In the genomic region with DNA sequence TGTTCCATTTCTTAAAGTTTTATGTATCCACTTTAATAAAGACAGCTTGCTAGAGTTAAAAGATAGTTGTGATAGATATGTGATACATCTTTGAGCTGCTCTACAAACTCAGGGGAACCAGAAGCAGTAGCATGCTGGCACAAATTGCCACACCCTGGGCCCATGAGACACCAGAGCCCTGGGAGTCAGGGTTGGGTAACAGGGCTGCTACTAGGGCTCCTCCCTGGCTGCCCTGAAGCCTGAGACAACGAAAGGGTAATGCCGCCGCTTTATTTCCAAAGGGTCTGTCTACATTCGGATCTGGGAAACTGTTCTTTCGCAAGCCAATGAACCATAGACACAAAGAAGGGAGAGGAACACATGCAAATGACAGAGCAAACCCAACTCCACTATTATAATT, we compare ENCODE assay signal across 16 cellular contexts. TPM values are rescaled to one million over a fixed set of nuclear protein-coding genes. Genes with fewer than 3 reads are reported as not detected.
DNase-seq lines count a peak whose midpoint lies in the region; FAIRE-seq and TF ChIP-seq lines count a peak whose summit lies in the region.
"Had no signal": no experiment of that assay in that cellular context is flagged by ENCODE, and none has a peak within 500 bp of the region (broad histone marks: within the 10 kb centered on the region; RNA-seq: fewer than 3 reads in every experiment).

No MANE protein-coding gene starts in this region.

- no peaks in the 10 kb centered on the region for H3K4me1 ChIP-seq in breast epithelium
- H3K4me1 ChIP-seq in suprapubic skin = peaks cover 48% of the 10 kb centered on the region
- H3K4me1 ChIP-seq: BE2C, Caco-2 had no signal

- CTCF ChIA-PET in MCF 10A (lab: Yijun Ruan, JAX) = interaction anchor here (0.6 to 10.1 kb wide), 20 partner anchors 8 to 556 kb away, joined by 3 to 387 read pairs (median 9); a partner anchor contains a TSS

- H3K9me3 Mint-ChIP-seq in MCF 10A (ENCODE audit: unreplicated experiment) = no peaks in the 10 kb centered on the region
- H3K9me3 Mint-ChIP-seq in activated T-cell treated with anti-CD3 and anti-CD28 coated beads, Interleukin-2, amount 50 U/mL, for 24 hours = no peaks in the 10 kb centered on the region
- H3K9me3 Mint-ChIP-seq: activated naive CD8-positive, alpha-beta T cell treated with anti-CD3 and anti-CD28 coated beads, Interleukin-2, amount 10 ng/mL, durations not matched to agents 7 days and 5 days; activated T-helper 2 cell treated with anti-CD3 and anti-CD28 coated beads, Interferon-gamma antibody, Interleukin-2, Interleukin-4, amounts not matched to agents 10 μg/mL and 5 μg/mL and 100 μg/mL, durations not matched to agents 14 hours and 24 hours and 36 hours; stimulated activated naive CD8-positive, alpha-beta T cell treated with anti-CD3 and anti-CD28 coated beads, Interleukin-15, amount 100 ng/mL, for 72 hours had no signal

- TF ChIP-seq POLR2A in breast epithelium (IDR thresholded peaks at IDR 0.05) (no peak), suprapubic skin (IDR thresholded peaks at IDR 0.05) (no peak)

- no peak for TF ChIP-seq EP300 in suprapubic skin (IDR thresholded peaks at IDR 0.05)

- H3K4me1 Mint-ChIP-seq in MCF 10A (ENCODE audit: insufficient read depth, unreplicated experiment) = peaks cover 58% of the 10 kb centered on the region
- peaks cover 5% of the 10 kb centered on the region for H3K4me1 Mint-ChIP-seq in activated T-cell treated with anti-CD3 and anti-CD28 coated beads, Interleukin-2, amount 50 U/mL, for 24 hours (ENCODE audit: low read depth)

- no TSS peak for BruUV-seq in MCF 10A (replicated peaks; lab: Mats Ljungman, UMichigan)

- H3K36me3 ChIP-seq in breast epithelium (no peaks in the 10 kb centered on the region), suprapubic skin (no peaks in the 10 kb centered on the region)
- H3K36me3 ChIP-seq: BE2C, esophagus muscularis mucosa, upper lobe of left lung had no signal

- no peaks in the 10 kb centered on the region for H3K27me3 Mint-ChIP-seq in MCF 10A (ENCODE audit: insufficient read depth, unreplicated experiment)
- peaks cover 17% of the 10 kb centered on the region for H3K27me3 Mint-ChIP-seq in activated T-cell treated with anti-CD3 and anti-CD28 coated beads, Interleukin-2, amount 50 U/mL, for 24 hours

- peak overlapping the region; percentile 67 for H3K27ac Mint-ChIP-seq in MCF 10A (ENCODE audit: low read depth, unreplicated experiment)
- no peak overlapping the region for H3K27ac Mint-ChIP-seq in activated T-cell treated with anti-CD3 and anti-CD28 coated beads, Interleukin-2, amount 50 U/mL, for 24 hours
- H3K27ac Mint-ChIP-seq: activated CD4-positive, alpha-beta T cell treated with anti-CD3 and anti-CD28 coated beads for 36 hours; activated naive CD8-positive, alpha-beta T cell treated with anti-CD3 and anti-CD28 coated beads, Interleukin-2, amount 10 ng/mL, durations not matched to agents 7 days and 5 days; activated T-helper 2 cell treated with anti-CD3 and anti-CD28 coated beads, Interferon-gamma antibody, Interleukin-2, Interleukin-4, amounts not matched to agents 10 μg/mL and 5 μg/mL and 100 μg/mL, durations not matched to agents 14 hours and 24 hours and 36 hours had no signal

- no peak for FAIRE-seq in D721Med (lab: Jason Lieb, UNC)

- H3K4me3 Mint-ChIP-seq in MCF 10A (ENCODE audit: unreplicated experiment) = peak overlapping the region; percentile 59
- H3K4me3 Mint-ChIP-seq in activated T-cell treated with anti-CD3 and anti-CD28 coated beads, Interleukin-2, amount 50 U/mL, for 24 hours = no peak overlapping the region
- H3K4me3 Mint-ChIP-seq: activated CD4-positive, alpha-beta T cell treated with anti-CD3 and anti-CD28 coated beads for 36 hours; activated naive CD8-positive, alpha-beta T cell treated with anti-CD3 and anti-CD28 coated beads, Interleukin-2, amount 10 ng/mL, durations not matched to agents 7 days and 5 days; stimulated activated naive CD8-positive, alpha-beta T cell treated with anti-CD3 and anti-CD28 coated beads, Interleukin-15, amount 100 ng/mL, for 72 hours had no signal

- POLR2A ChIA-PET in MCF 10A (lab: Yijun Ruan, JAX) = interaction anchor here (1.0 to 8.9 kb wide), 7 partner anchors 18 to 150 kb away, joined by 3 to 344 read pairs (median 8); no protein-coding TSS in a partner anchor

- WGBS in suprapubic skin = 33% methylated on average over 5 of the region's 5 CpGs

- no peaks in the 10 kb centered on the region for H3K36me3 Mint-ChIP-seq in MCF 10A (ENCODE audit: insufficient read depth, unreplicated experiment)
- no peaks in the 10 kb centered on the region for H3K36me3 Mint-ChIP-seq in activated T-cell treated with anti-CD3 and anti-CD28 coated beads, Interleukin-2, amount 50 U/mL, for 24 hours (ENCODE audit: low read depth)
- H3K36me3 Mint-ChIP-seq: activated naive CD8-positive, alpha-beta T cell treated with anti-CD3 and anti-CD28 coated beads, Interleukin-2, amount 10 ng/mL, durations not matched to agents 7 days and 5 days had no signal

- H3K9me3 ChIP-seq in breast epithelium (no peaks in the 10 kb centered on the region), suprapubic skin (no peaks in the 10 kb centered on the region)
- H3K9me3 ChIP-seq: BE2C, Caco-2, esophagus muscularis mucosa, upper lobe of left lung had no signal

- DNase-seq in MCF 10A (ENCODE audit: unreplicated experiment) (peak; percentile 92), breast epithelium (ENCODE audit: low spot score in 2 of 2) (no peak), SIG-M5 (lab: John Stamatoyannopoulos, UW) (peak; percentile 47), fibroblast of gingiva (ENCODE audit: low read depth) (peak; percentile 14), suprapubic skin (ENCODE audit: low spot score in 2 of 2) (no peak), kidney tubule cell (ENCODE audit: low spot score) (no peak), D721Med (ENCODE audit: insufficient read length, low spot score) (no peak)
- no peak for DNase-seq in activated T-cell treated with anti-CD3 and anti-CD28 coated beads, Interleukin-2, amount 50 U/mL, for 24 hours

- no peak overlapping the region for H3K4me3 ChIP-seq in breast epithelium
- H3K4me3 ChIP-seq in suprapubic skin = no peak overlapping the region
- H3K4me3 ChIP-seq: esophagus muscularis mucosa, upper lobe of left lung had no signal

- no peak overlapping the region for H3K27ac ChIP-seq in breast epithelium
- H3K27ac ChIP-seq in suprapubic skin = peak overlapping the region; percentile 75
- H3K27ac ChIP-seq: esophagus muscularis mucosa, upper lobe of left lung had no signal

- TF ChIP-seq CTCF in MCF 10A (IDR thresholded peaks at IDR 0.05; ENCODE audit: unreplicated experiment) = no peak
- no peak for TF ChIP-seq CTCF in breast epithelium (IDR thresholded peaks at IDR 0.05)
- no peak for TF ChIP-seq CTCF in suprapubic skin (IDR thresholded peaks at IDR 0.05)
- TF ChIP-seq CTCF in D721Med (IDR thresholded peaks at IDR 0.05; ENCODE audit: insufficient read depth, missing control alignments) = no peak

- intact Hi-C loops in MCF 10A (cut with micrococcal nuclease) (loop anchor here (1.0 to 5.0 kb wide), 6 partner anchors 16 to 183 kb away; no protein-coding TSS in a partner anchor), breast epithelium (cut with DNase I; ENCODE audit: low total_unique reads) (no loop called here)

- H3K27me3 ChIP-seq in breast epithelium (no peaks in the 10 kb centered on the region), suprapubic skin (peaks cover 3% of the 10 kb centered on the region)
- H3K27me3 ChIP-seq: BE2C, upper lobe of left lung had no signal

RNA-seq across cellular contexts. Expression of a gene that starts 29.2 kb away (rescaled TPM):
- total RNA-seq in MCF 10A (2022) = 6.3 and 6.9 TPM in 2 replicates
- 10 to 100 TPM in 2 of 3 donors, 1 to 10 TPM in 1; 4.2 to 21.2 (median 14.4) TPM for total RNA-seq in breast epithelium
- total RNA-seq in suprapubic skin = 10 to 100 TPM; 31.6 to 64.0 (median 38.7) TPM
- total RNA-seq: activated naive CD8-positive, alpha-beta T cell treated with anti-CD3 and anti-CD28 coated beads, Interleukin-2, amount 10 ng/mL, durations not matched to agents 7 days and 5 days had no signal

Comparison
In these comparisons a context has a peak if more than half of its experiments do, and no peak if none do; other contexts are left out.
1. DNase-seq: peak in MCF 10A (single experiment), SIG-M5 (single experiment) and fibroblast of gingiva (single experiment); none in breast epithelium (0 of 2), suprapubic skin (0 of 2), kidney tubule cell (single experiment), activated T-cell treated with anti-CD3 and anti-CD28 coated beads, Interleukin-2, amount 50 U/mL, for 24 hours (single experiment) and D721Med (single experiment).